20 cellular contexts compared by ENCODE assay signal in the genomic region with DNA sequence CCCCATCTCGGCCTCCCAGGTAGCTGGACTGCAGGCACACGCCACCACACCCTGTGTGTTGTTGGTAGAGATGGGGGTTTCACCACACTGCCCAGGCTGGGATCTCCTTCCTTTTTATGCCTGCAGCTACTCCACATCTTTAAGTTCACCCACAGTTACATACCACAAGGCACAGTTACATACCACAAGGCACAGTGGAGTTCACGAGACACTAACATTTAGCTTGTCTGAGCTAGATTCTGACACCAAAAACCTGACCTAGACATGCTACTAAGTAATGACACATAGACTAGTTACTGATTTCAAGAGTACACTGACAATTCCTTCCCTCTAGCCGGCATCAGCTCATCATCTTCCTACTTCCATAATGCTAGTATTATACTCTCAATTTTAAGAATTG. TPM values are rescaled to one million over a fixed set of nuclear protein-coding genes. Genes with fewer than 3 reads are reported as not detected.
DNase-seq lines count a peak whose midpoint lies in the region; ATAC-seq and TF ChIP-seq lines count a peak whose summit lies in the region.
"Had no signal": no experiment of that assay in that cellular context is flagged by ENCODE, and none has a peak within 500 bp of the region (broad histone marks: within the 10 kb centered on the region; RNA-seq: fewer than 3 reads in every experiment).

No MANE protein-coding gene starts in this region.

- peak overlapping the region; percentile 3 for H3K27ac Mint-ChIP-seq in activated CD4-positive, alpha-beta T cell treated with anti-CD3 and anti-CD28 coated beads, Interleukin-2, amount 10 ng/mL, durations not matched to agents 7 days and 5 days
- peak overlapping the region; percentile 27 for H3K27ac Mint-ChIP-seq in activated naive CD8-positive, alpha-beta T cell treated with anti-CD3 and anti-CD28 coated beads, Interleukin-2, amount 10 ng/mL, durations not matched to agents 7 days and 5 days
- H3K27ac Mint-ChIP-seq in naive thymus-derived CD8-positive, alpha-beta T cell: peak overlapping the region in 8 of 10 donors; percentile 3 to 76 (median 61)
- H3K27ac Mint-ChIP-seq: type B pancreatic cell had no signal

- POLR2A ChIA-PET in activated CD4-positive, alpha-beta T cell treated with anti-CD3 and anti-CD28 coated beads, Interleukin-2, amount 10 ng/mL, durations not matched to agents 7 days and 5 days (lab: Charles Lee): no interaction called here
- POLR2A ChIA-PET in activated naive CD8-positive, alpha-beta T cell treated with anti-CD3 and anti-CD28 coated beads, Interleukin-2, amount 10 ng/mL, durations not matched to agents 7 days and 5 days (lab: Charles Lee): interaction anchor here (0.6 to 1.5 kb wide), 2 partner anchors 24 to 1194 kb away, joined by 3 to 5 read pairs; no protein-coding TSS in a partner anchor
- POLR2A ChIA-PET in naive thymus-derived CD8-positive, alpha-beta T cell (lab: Charles Lee): interaction anchor here (0.5 to 0.6 kb wide), 2 partner anchors 16 to 178 kb away, joined by 3 read pairs; no protein-coding TSS in a partner anchor

- peaks cover 48% of the 10 kb centered on the region for H3K4me1 Mint-ChIP-seq in activated CD4-positive, alpha-beta T cell treated with anti-CD3 and anti-CD28 coated beads, Interleukin-2, amount 10 ng/mL, durations not matched to agents 7 days and 5 days
- H3K4me1 Mint-ChIP-seq in activated naive CD8-positive, alpha-beta T cell treated with anti-CD3 and anti-CD28 coated beads, Interleukin-2, amount 10 ng/mL, durations not matched to agents 7 days and 5 days: peaks cover 37% of the 10 kb centered on the region
- peaks cover 13 to 58% (median 43%) of the 10 kb centered on the region in 4 donors for H3K4me1 Mint-ChIP-seq in naive thymus-derived CD8-positive, alpha-beta T cell

- H3K27me3 Mint-ChIP-seq in activated CD4-positive, alpha-beta T cell treated with anti-CD3 and anti-CD28 coated beads, Interleukin-2, amount 10 ng/mL, durations not matched to agents 7 days and 5 days: no peaks in the 10 kb centered on the region
- H3K27me3 Mint-ChIP-seq in activated naive CD8-positive, alpha-beta T cell treated with anti-CD3 and anti-CD28 coated beads, Interleukin-2, amount 10 ng/mL, durations not matched to agents 7 days and 5 days: no peaks in the 10 kb centered on the region
- no peaks in the 10 kb centered on the region for H3K27me3 Mint-ChIP-seq in naive thymus-derived CD8-positive, alpha-beta T cell
- H3K27me3 Mint-ChIP-seq: stimulated activated naive CD8-positive, alpha-beta T cell treated with anti-CD3 and anti-CD28 coated beads, Interleukin-15, Interleukin-2, amounts not matched to agents 100 ng/mL and 50 ng/mL, for 24 hours; type B pancreatic cell had no signal

- H3K27ac ChIP-seq in OCI-LY1 (ENCODE audit: low read depth, low read length, poor library complexity, severe bottlenecking) (no peak overlapping the region), esophagus squamous epithelium (no peak overlapping the region)
- H3K27ac ChIP-seq: Peyer's patch had no signal

- TF ChIP-seq CTCF in OCI-LY1 (IDR thresholded peaks at IDR 0.05; ENCODE audit: low read length) (no peak), esophagus squamous epithelium (IDR thresholded peaks at IDR 0.05) (no peak)

- H3K4me1 ChIP-seq in OCI-LY1 (ENCODE audit: insufficient read depth, low read length, severe bottlenecking) (peaks cover 31% of the 10 kb centered on the region), esophagus squamous epithelium (peaks cover 9 to 39% (median 18%) of the 10 kb centered on the region in 3 donors)

- intact Hi-C loops in esophagus squamous epithelium (cut with DNase I): no loop called here

- peaks cover 65% of the 10 kb centered on the region for H3K36me3 ChIP-seq in OCI-LY1 (ENCODE audit: insufficient read depth, low read length)
- peaks cover 0 to 51% (median 0%) of the 10 kb centered on the region in 3 donors for H3K36me3 ChIP-seq in esophagus squamous epithelium

- H3F3A ChIP-seq in OCI-LY1 (ENCODE audit: insufficient read depth, low read length): no peaks in the 10 kb centered on the region

- H3K79me2 ChIP-seq in OCI-LY1 (ENCODE audit: insufficient read depth, low read length): peaks cover 84% of the 10 kb centered on the region

- H3K9ac ChIP-seq in OCI-LY1 (ENCODE audit: low read length): no peak overlapping the region

- H3K9me2 ChIP-seq in OCI-LY1 (ENCODE audit: low read depth, low read length): no peaks in the 10 kb centered on the region

- no peaks in the 10 kb centered on the region for H4K20me1 ChIP-seq in OCI-LY1 (ENCODE audit: insufficient read depth, low read length)

- no peak overlapping the region for H3K4me3 Mint-ChIP-seq in activated CD4-positive, alpha-beta T cell treated with anti-CD3 and anti-CD28 coated beads, Interleukin-2, amount 10 ng/mL, durations not matched to agents 7 days and 5 days
- H3K4me3 Mint-ChIP-seq in activated naive CD8-positive, alpha-beta T cell treated with anti-CD3 and anti-CD28 coated beads, Interleukin-2, amount 10 ng/mL, durations not matched to agents 7 days and 5 days: no peak overlapping the region
- H3K4me3 Mint-ChIP-seq in naive thymus-derived CD8-positive, alpha-beta T cell: peak overlapping the region in 2 of 10 donors; percentile 0 to 30
- H3K4me3 Mint-ChIP-seq: stimulated activated naive CD8-positive, alpha-beta T cell treated with anti-CD3 and anti-CD28 coated beads, Interleukin-15, Interleukin-2, amounts not matched to agents 100 ng/mL and 50 ng/mL, for 24 hours had no signal

- peaks cover 47% of the 10 kb centered on the region for H3K36me3 Mint-ChIP-seq in activated CD4-positive, alpha-beta T cell treated with anti-CD3 and anti-CD28 coated beads, Interleukin-2, amount 10 ng/mL, durations not matched to agents 7 days and 5 days (ENCODE audit: low read depth)
- H3K36me3 Mint-ChIP-seq in activated naive CD8-positive, alpha-beta T cell treated with anti-CD3 and anti-CD28 coated beads, Interleukin-2, amount 10 ng/mL, durations not matched to agents 7 days and 5 days: peaks cover 36% of the 10 kb centered on the region
- peaks cover 0 to 50% (median 9%) of the 10 kb centered on the region in 3 donors for H3K36me3 Mint-ChIP-seq in naive thymus-derived CD8-positive, alpha-beta T cell

- ATAC-seq in activated naive CD8-positive, alpha-beta T cell treated with anti-CD3 and anti-CD28 coated beads, Interleukin-2, amount 10 ng/mL, durations not matched to agents 7 days and 5 days (ENCODE audit: low read depth): no peak
- ATAC-seq in naive thymus-derived CD8-positive, alpha-beta T cell: no peak
- ATAC-seq: right cardiac atrium, SK-N-SH treated with all-trans-retinoic acid at 6 μM for 48 hours had no signal

- H3K27me3 ChIP-seq in OCI-LY1 (ENCODE audit: insufficient read depth, low read length) (no peaks in the 10 kb centered on the region), esophagus squamous epithelium (no peaks in the 10 kb centered on the region)
- H3K27me3 ChIP-seq: Peyer's patch had no signal

- H3K4me2 ChIP-seq in OCI-LY1 (ENCODE audit: low read length): peak overlapping the region; percentile 38; the same call in 1 of the 2 replicates

- no peaks in the 10 kb centered on the region for H3K9me3 Mint-ChIP-seq in activated CD4-positive, alpha-beta T cell treated with anti-CD3 and anti-CD28 coated beads, Interleukin-2, amount 10 ng/mL, durations not matched to agents 7 days and 5 days
- H3K9me3 Mint-ChIP-seq in activated naive CD8-positive, alpha-beta T cell treated with anti-CD3 and anti-CD28 coated beads, Interleukin-2, amount 10 ng/mL, durations not matched to agents 7 days and 5 days: no peaks in the 10 kb centered on the region
- no peaks in the 10 kb centered on the region for H3K9me3 Mint-ChIP-seq in naive thymus-derived CD8-positive, alpha-beta T cell
- H3K9me3 Mint-ChIP-seq: stimulated activated naive CD8-positive, alpha-beta T cell treated with anti-CD3 and anti-CD28 coated beads, Interleukin-15, Interleukin-2, amounts not matched to agents 100 ng/mL and 50 ng/mL, for 24 hours; type B pancreatic cell had no signal

- WGBS in esophagus squamous epithelium, 2 donors: 79 to 89% methylated on average over 4 of the region's 4 CpGs

- no peak overlapping the region for H3K4me3 ChIP-seq in OCI-LY1 (ENCODE audit: low read depth, low read length, poor library complexity, severe bottlenecking)
- H3K4me3 ChIP-seq in esophagus squamous epithelium: no peak overlapping the region
- H3K4me3 ChIP-seq: Peyer's patch had no signal

- no peak for DNase-seq in activated CD4-positive, alpha-beta T cell treated with anti-CD3 and anti-CD28 coated beads, Interleukin-2, amount 10 ng/mL, durations not matched to agents 7 days and 5 days
- DNase-seq in activated CD4-positive, alpha-beta T cell treated with anti-CD3 and anti-CD28 coated beads for 1 hour: no peak
- DNase-seq in activated naive CD8-positive, alpha-beta T cell treated with anti-CD3 and anti-CD28 coated beads, Interleukin-2, amount 10 ng/mL, durations not matched to agents 7 days and 5 days: no peak
- DNase-seq in naive thymus-derived CD8-positive, alpha-beta T cell: no peak
- DNase-seq in NCI-H2081 treated with DMSO at 0.1 percent for 48 hours (lab: John Stamatoyannopoulos, UW) (no peak), esophagus squamous epithelium (lab: John Stamatoyannopoulos, UW) (no peak), GM03348 (ENCODE audit: low spot score) (no peak)
- DNase-seq: activated naive CD4-positive, alpha-beta T cell treated with anti-CD3 and anti-CD28 coated beads, Interleukin-2, amount 50 U/mL, for 16 hours; C1 segment of cervical spinal cord; caudate nucleus; DMS153; effector CD8-positive, alpha-beta T cell; NCI-H1105 treated with DMSO at 0.1 percent for 48 hours; Peyer's patch; right cardiac atrium; stimulated activated CD4-positive, alpha-beta T cell treated with anti-CD3 and anti-CD28 coated beads, Interleukin-15, amount 100 ng/mL, for 24 hours had no signal

- H2AFZ ChIP-seq in OCI-LY1 (ENCODE audit: low read length): no peak overlapping the region

- TF ChIP-seq POLR2A in esophagus squamous epithelium (IDR thresholded peaks at IDR 0.05): no peak

- CTCF ChIA-PET in activated CD4-positive, alpha-beta T cell treated with anti-CD3 and anti-CD28 coated beads, Interleukin-2, amount 10 ng/mL, durations not matched to agents 7 days and 5 days (lab: Charles Lee): interaction anchor here (0.6 to 1.1 kb wide), 3 partner anchors 66 to 375 kb away, joined by 3 to 4 read pairs (median 3); no protein-coding TSS in a partner anchor

- H3K9me3 ChIP-seq in OCI-LY1 (ENCODE audit: low read length): no peaks in the 10 kb centered on the region
- H3K9me3 ChIP-seq in esophagus squamous epithelium: no peaks in the 10 kb centered on the region
- H3K9me3 ChIP-seq: Peyer's patch had no signal

RNA-seq across cellular contexts. Expression of gene POLR2D, which starts 4.3 kb away (rescaled TPM):
- total RNA-seq in activated CD4-positive, alpha-beta T cell treated with anti-CD3 and anti-CD28 coated beads, Interleukin-2, amount 10 ng/mL, durations not matched to agents 7 days and 5 days: 10 to 100 TPM; 46.3 to 52.3 TPM
- 10 to 100 TPM; 37.7 to 43.4 TPM for total RNA-seq in activated naive CD8-positive, alpha-beta T cell treated with anti-CD3 and anti-CD28 coated beads, Interleukin-2, amount 10 ng/mL, durations not matched to agents 7 days and 5 days
- total RNA-seq in naive thymus-derived CD8-positive, alpha-beta T cell: 10 to 100 TPM; 28.1 to 29.6 TPM
- 10 to 100 TPM; 27.0 to 42.3 (median 34.4) TPM for polyA plus RNA-seq in naive thymus-derived CD8-positive, alpha-beta T cell
- 10 to 100 TPM; 10.9 to 15.6 (median 14.5) TPM for total RNA-seq in esophagus squamous epithelium

RNA-seq across cellular contexts. Expression of gene AMMECR1L, which starts 32.1 kb away (rescaled TPM):
- 10 to 100 TPM; 15.0 to 15.4 TPM for total RNA-seq in activated CD4-positive, alpha-beta T cell treated with anti-CD3 and anti-CD28 coated beads, Interleukin-2, amount 10 ng/mL, durations not matched to agents 7 days and 5 days
- 10 to 100 TPM; 14.7 to 15.7 TPM for total RNA-seq in activated naive CD8-positive, alpha-beta T cell treated with anti-CD3 and anti-CD28 coated beads, Interleukin-2, amount 10 ng/mL, durations not matched to agents 7 days and 5 days
- 10 to 100 TPM; 13.5 to 14.0 TPM for total RNA-seq in naive thymus-derived CD8-positive, alpha-beta T cell
- 1 to 10 TPM; 2.6 to 7.0 (median 3.2) TPM for polyA plus RNA-seq in naive thymus-derived CD8-positive, alpha-beta T cell
- 10 to 100 TPM in 1 of 4 donors, 1 to 10 TPM in 3; 6.3 to 11.8 (median 7.8) TPM for total RNA-seq in esophagus squamous epithelium

RNA-seq across cellular contexts. Expression of gene WDR33, which starts 42.7 kb away (rescaled TPM):
- 10 to 100 TPM; 58.7 to 69.0 TPM for total RNA-seq in activated CD4-positive, alpha-beta T cell treated with anti-CD3 and anti-CD28 coated beads, Interleukin-2, amount 10 ng/mL, durations not matched to agents 7 days and 5 days
- 10 to 100 TPM; 69.1 to 82.2 TPM for total RNA-seq in activated naive CD8-positive, alpha-beta T cell treated with anti-CD3 and anti-CD28 coated beads, Interleukin-2, amount 10 ng/mL, durations not matched to agents 7 days and 5 days
- total RNA-seq in naive thymus-derived CD8-positive, alpha-beta T cell: 10 to 100 TPM; 90.2 to 92.5 TPM
- polyA plus RNA-seq in naive thymus-derived CD8-positive, alpha-beta T cell: 10 to 100 TPM; 26.4 to 48.1 (median 31.3) TPM
- 10 to 100 TPM; 15.6 to 41.8 (median 26.0) TPM for total RNA-seq in esophagus squamous epithelium

Comparison
In these comparisons a context has a peak if more than half of its experiments do, and no peak if none do; other contexts are left out.
1. H3K27ac Mint-ChIP-seq: peak in every context shown above with its lines; median percentile 61 in naive thymus-derived CD8-positive, alpha-beta T cell; 27 in activated naive CD8-positive, alpha-beta T cell treated with anti-CD3 and anti-CD28 coated beads, Interleukin-2, amount 10 ng/mL, durations not matched to agents 7 days and 5 days; 3 in activated CD4-positive, alpha-beta T cell treated with anti-CD3 and anti-CD28 coated beads, Interleukin-2, amount 10 ng/mL, durations not matched to agents 7 days and 5 days.